8 cellular contexts compared by ENCODE assay signal in the genomic region with DNA sequence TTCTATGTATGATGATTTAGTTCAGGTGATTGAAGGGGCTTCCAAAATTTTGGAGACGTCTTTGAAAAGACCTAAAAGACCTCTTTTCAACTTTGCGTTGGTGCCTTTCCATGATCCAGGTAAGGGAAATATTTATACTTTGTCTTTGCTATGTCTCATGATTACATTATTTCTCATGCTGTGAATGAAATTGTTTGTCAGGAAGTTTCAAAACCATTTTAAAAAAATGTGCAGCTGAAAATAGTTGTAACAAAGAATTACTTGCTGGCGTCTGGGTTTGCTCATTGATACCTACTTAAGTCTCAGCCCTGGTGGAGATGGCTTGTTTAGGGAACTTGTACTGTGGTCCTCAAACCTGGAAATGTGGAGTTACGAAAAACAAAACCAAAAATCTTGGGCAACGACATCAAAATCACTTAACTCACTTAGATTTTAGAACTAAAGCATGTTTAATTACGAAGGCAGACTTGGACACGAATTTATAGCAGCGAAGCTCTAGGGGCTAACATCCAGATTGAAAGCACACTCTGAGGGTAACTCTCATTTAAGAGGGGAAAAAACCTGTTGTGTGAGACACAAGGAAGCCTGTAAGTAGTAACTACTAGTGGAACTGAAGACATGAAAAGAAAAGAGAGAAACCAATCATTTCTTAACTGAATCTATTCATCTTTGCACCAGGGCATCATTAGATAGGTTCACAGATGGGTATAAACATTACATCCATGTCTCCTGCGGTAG. TPM values are rescaled to one million over a fixed set of nuclear protein-coding genes. Genes with fewer than 3 reads are reported as not detected.
DNase-seq lines count a peak whose midpoint lies in the region; ATAC-seq and TF ChIP-seq lines count a peak whose summit lies in the region.

No MANE protein-coding gene starts in this region.

- H3K9me3 Mint-ChIP-seq in MCF 10A (ENCODE audit: unreplicated experiment): peaks cover 13% of the 10 kb centered on the region

- H3K27ac ChIP-seq in heart right ventricle (peak overlapping the region in 9 of 10 donors; percentile 13 to 87 (median 79)), lung (ENCODE audit: low read depth in 1 of 2, low read length in 1 of 2) (peak overlapping the region; percentile 50 to 76), upper lobe of right lung (peak overlapping the region; percentile 74)

- no peaks in the 10 kb centered on the region for H3K36me3 Mint-ChIP-seq in MCF 10A (ENCODE audit: insufficient read depth, unreplicated experiment)

- WGBS in heart right ventricle, 2 donors: 41 to 51% methylated on average over 9 of the region's 9 CpGs
- WGBS in lung, 2 donors: 32 to 34% methylated on average over 9 of the region's 9 CpGs

- CTCF ChIA-PET in MCF 10A (lab: Yijun Ruan, JAX): interaction anchor here (0.6 to 3.9 kb wide), 5 partner anchors 12 to 1170 kb away, joined by 3 to 50 read pairs (median 4); no protein-coding TSS in a partner anchor

- H3K4me1 Mint-ChIP-seq in MCF 10A (ENCODE audit: insufficient read depth, unreplicated experiment): peaks cover 7% of the 10 kb centered on the region

- H3K4me3 ChIP-seq in heart right ventricle (peak overlapping the region; percentile 27 to 75 (median 62)), lung (peak overlapping the region; percentile 9), upper lobe of right lung (peak overlapping the region; percentile 57)

- BruUV-seq in MCF 10A (replicated peaks; lab: Mats Ljungman, UMichigan): no TSS peak

- H3K36me3 ChIP-seq in heart right ventricle (no peaks in the 10 kb centered on the region), lung (ENCODE audit: control insufficient read depth in 2 of 2, insufficient read depth in 2 of 2, low read length in 2 of 2) (no peaks in the 10 kb centered on the region), upper lobe of right lung (no peaks in the 10 kb centered on the region)

- H3K27me3 ChIP-seq in heart right ventricle (peaks cover 0 to 48% (median 0%) of the 10 kb centered on the region in 7 donors), lung (ENCODE audit: control insufficient read depth, insufficient read depth) (no peaks in the 10 kb centered on the region), upper lobe of right lung (peaks cover 3% of the 10 kb centered on the region)

- intact Hi-C loops in heart right ventricle (cut with DNase I): loop anchor here in 2 of 10 donors (10.0 kb wide), 2 partner anchors 80 to 250 kb away; no protein-coding TSS in a partner anchor
- intact Hi-C loops in left ventricle myocardium superior (cut with micrococcal nuclease): no loop called here
- intact Hi-C loops in MCF 10A (cut with micrococcal nuclease): no loop called here
- intact Hi-C loops in upper lobe of right lung (cut with DNase I): no loop called here

- H3K9me3 ChIP-seq in heart right ventricle: peaks cover 0 to 22% (median 9%) of the 10 kb centered on the region in 11 donors
- H3K9me3 ChIP-seq in lung (ENCODE audit: control insufficient read depth in 2 of 2, insufficient read depth in 1 of 2, low read length in 1 of 2): no peaks in the 10 kb centered on the region
- H3K9me3 ChIP-seq in upper lobe of right lung: no peaks in the 10 kb centered on the region

- peaks cover 0 to 18% (median 4%) of the 10 kb centered on the region in 9 donors for H3K4me1 ChIP-seq in heart right ventricle
- H3K4me1 ChIP-seq in lung (ENCODE audit: control insufficient read depth in 2 of 2, insufficient read depth in 2 of 2, low read length in 2 of 2): peaks cover 0 to 3% of the 10 kb centered on the region in 2 donors
- peaks cover 12% of the 10 kb centered on the region for H3K4me1 ChIP-seq in upper lobe of right lung

- H3K27me3 Mint-ChIP-seq in MCF 10A (ENCODE audit: insufficient read depth, unreplicated experiment): no peaks in the 10 kb centered on the region

- peak overlapping the region; percentile 70 for H3K4me3 Mint-ChIP-seq in MCF 10A (ENCODE audit: unreplicated experiment)

- ATAC-seq in heart right ventricle (no peak), left ventricle myocardium superior (no peak), lung (ENCODE audit: insufficient read depth, low FRiP score) (no peak), upper lobe of right lung (no peak)

- TF ChIP-seq CTCF in heart right ventricle (IDR thresholded peaks at IDR 0.05): no peak
- no peak for TF ChIP-seq CTCF in MCF 10A (IDR thresholded peaks at IDR 0.05; ENCODE audit: unreplicated experiment)
- no peak for TF ChIP-seq CTCF in lung (IDR thresholded peaks at IDR 0.05; ENCODE audit: control extremely low read depth, extremely low read depth)
- no peak for TF ChIP-seq CTCF in upper lobe of right lung (IDR thresholded peaks at IDR 0.05)

- DNase-seq in heart right ventricle: no peak
- DNase-seq in left ventricle myocardium superior: no peak
- no peak for DNase-seq in MCF 10A (ENCODE audit: unreplicated experiment)
- no peak for DNase-seq in lung (ENCODE audit: low spot score)
- no peak for DNase-seq in upper lobe of right lung
- no peak for DNase-seq in NCI-H1092 treated with DMSO at 0.1 percent for 48 hours (lab: John Stamatoyannopoulos, UW)
- no peak for DNase-seq in medulla oblongata (ENCODE audit: extremely low spot score)
- DNase-seq in HUDEP-2 (lab: John Stamatoyannopoulos, UW; ENCODE audit: unreplicated experiment in 76 of 76): no peak

- POLR2A ChIA-PET in MCF 10A (lab: Yijun Ruan, JAX): interaction anchor here (0.7 to 1.3 kb wide), 2 partner anchors 17 kb away, joined by 3 to 4 read pairs; no protein-coding TSS in a partner anchor

- no peak overlapping the region for H3K27ac Mint-ChIP-seq in MCF 10A (ENCODE audit: low read depth, unreplicated experiment)

RNA-seq across cellular contexts. Expression of gene HMCN1, which starts 0.9 kb away (rescaled TPM):
- 10 to 100 TPM in 4 of 10 donors, 1 to 10 TPM in 6; 4.6 to 12.4 (median 8.0) TPM for total RNA-seq in heart right ventricle
- 1 to 10 TPM; 3.4 to 5.9 TPM for polyA plus RNA-seq in heart right ventricle
- total RNA-seq in left ventricle myocardium superior: 3.8 TPM
- total RNA-seq in MCF 10A (2022): 0.07 and 0.12 TPM in 2 replicates
- 100 to 1,000 TPM in 1 of 2 donors, 10 to 100 TPM in 1; 26.0 to 149 TPM for total RNA-seq in lung
- polyA plus RNA-seq in lung: 1 to 10 TPM; 3.2 to 4.7 TPM
- 45.4 TPM for total RNA-seq in upper lobe of right lung

Comparison
In these comparisons a context has a peak if more than half of its experiments do, and no peak if none do; other contexts are left out.
1. H3K4me3 ChIP-seq: peak in every context shown above with its lines; median percentile 62 in heart right ventricle; 57 in upper lobe of right lung; 9 in lung.